ENCODE assay signal across 18 cellular contexts in genomic region chr14:23650506-23650905, GRCh38. TPM values are rescaled to one million over a fixed set of nuclear protein-coding genes. Genes with fewer than 3 reads are reported as not detected.
DNase-seq lines count a peak whose midpoint lies in the region; FAIRE-seq and TF ChIP-seq lines count a peak whose summit lies in the region.
"Had no signal": no experiment of that assay in that cellular context is flagged by ENCODE, and none has a peak within 500 bp of the region (broad histone marks: within the 10 kb centered on the region; RNA-seq: fewer than 3 reads in every experiment).

No MANE protein-coding gene starts in this region.

- H3K18ac ChIP-seq in H1 (ENCODE audit: extremely low read depth, low read length) (no peak overlapping the region), trophoblast cell (ENCODE audit: low read length) (peak overlapping the region; percentile 12)

- H3K4me1 ChIP-seq in H1 (replicated peaks in 1 of 4; ENCODE audit: control insufficient read depth in 3 of 4, insufficient read depth in 4 of 4, low read length in 3 of 4) (no peaks in the 10 kb centered on the region), trophoblast cell (ENCODE audit: control insufficient read depth in 1 of 2, insufficient read depth in 2 of 2, low read length in 2 of 2) (peaks cover 21 to 34% of the 10 kb centered on the region in 2 experiments)

- FAIRE-seq in H1 (lab: Jason Lieb, UNC), result no peak
- FAIRE-seq: GM12891, GM18507, H54 had no signal

- H4K91ac ChIP-seq in H1 (replicated peaks; ENCODE audit: insufficient read length, low read length) (no peak overlapping the region), trophoblast cell (ENCODE audit: low read depth, low read length) (peak overlapping the region; percentile 82)

- H2AK5ac ChIP-seq in H1 (ENCODE audit: low read depth, low read length) (peak overlapping the region; percentile 47; the same call in 1 of the 2 replicates), trophoblast cell (ENCODE audit: low read length) (no peak overlapping the region)

- peaks cover 1% of the 10 kb centered on the region; the same call in 1 of the 2 replicates for H3K23me2 ChIP-seq in H1 (ENCODE audit: low read depth, low read length)

- H3K79me2 ChIP-seq in H1 (ENCODE audit: control insufficient read depth in 1 of 2, insufficient read depth in 2 of 2, low read length in 2 of 2), result no peaks in the 10 kb centered on the region
- H3K79me2 ChIP-seq in trophoblast cell (ENCODE audit: control insufficient read depth, insufficient read depth, low read length, poor library complexity), result peaks cover 2% of the 10 kb centered on the region

- H4K8ac ChIP-seq in H1 (ENCODE audit: extremely low read depth, insufficient read depth, low read length), result no peak overlapping the region; the same call in 1 of the 2 replicates
- H4K8ac ChIP-seq in trophoblast cell (ENCODE audit: low read depth, low read length), result peak overlapping the region; percentile 12

- no peak overlapping the region for H3K23ac ChIP-seq in H1 (ENCODE audit: insufficient read length)
- H3K23ac ChIP-seq in trophoblast cell (ENCODE audit: low read length), result no peak overlapping the region

- H2BK5ac ChIP-seq in H1 (ENCODE audit: low read depth, low read length) (no peak overlapping the region), trophoblast cell (ENCODE audit: low read depth, low read length, poor library complexity) (peak overlapping the region; percentile 49)

- H4K20me1 ChIP-seq in H1 (replicated peaks in 1 of 2; ENCODE audit: control insufficient read depth in 1 of 2, insufficient read depth in 2 of 2, low read length in 2 of 2), result no peaks in the 10 kb centered on the region

- H3K4me3 ChIP-seq in H1 (ENCODE audit: extremely low read depth in 1 of 4, insufficient read depth in 2 of 4, low read depth in 3 of 4, low read length in 4 of 4) (no peak overlapping the region), trophoblast cell (ENCODE audit: low read depth, low read length) (no peak overlapping the region)
- H3K4me3 ChIP-seq: GM23338 had no signal

- H3K9me3 ChIP-seq in H1 (ENCODE audit: insufficient read depth in 2 of 2, low read depth in 1 of 2, low read length in 1 of 2) (peaks cover 4 to 7% of the 10 kb centered on the region in 2 experiments; a peak in 2 of 4 replicates), trophoblast cell (ENCODE audit: insufficient read depth, low read depth, low read length) (peaks cover 5% of the 10 kb centered on the region)

- POLR2A ChIA-PET in H1 (lab: Charles Lee; ENCODE audit: partially characterized antibody), result interaction anchor here (0.6 kb wide), 1 partner anchor 762 kb away, joined by 3 read pairs; no protein-coding TSS in a partner anchor

- peak; percentile 31 for DNase-seq in HT1080 (ENCODE audit: low read depth)
- no peak for DNase-seq in H1 (ENCODE audit: low read depth in 1 of 2, low spot score in 2 of 2)
- no peak for DNase-seq in trophoblast cell
- DNase-seq in effector CD4-positive, alpha-beta T cell, result no peak
- DNase-seq in mesenteric fat pad (ENCODE audit: low spot score), result no peak
- DNase-seq in iPS-NIHi11 (ENCODE audit: low spot score), result no peak
- DNase-seq: C1 segment of cervical spinal cord; Calu3; CD4-positive, alpha-beta memory T cell; COR-L47; DMS53; DMS79 treated with DMSO at 0.1 percent for 48 hours; GF-D8; HCEC 1CT had no signal

- CTCF ChIA-PET in H1 (lab: Charles Lee; ENCODE audit: partially characterized antibody), result interaction anchor here (2.2 to 4.1 kb wide), 2 partner anchors 15 to 18 kb away, joined by 8 to 29 read pairs; no protein-coding TSS in a partner anchor

- H3K4ac ChIP-seq in H1 (replicated peaks; ENCODE audit: insufficient read length, low read depth, low read length) (no peak overlapping the region), trophoblast cell (ENCODE audit: low read depth, low read length) (no peak overlapping the region)

- no peak overlapping the region for H2BK120ac ChIP-seq in H1 (replicated peaks; ENCODE audit: low read depth, low read length)
- peak overlapping the region; percentile 65 for H2BK120ac ChIP-seq in trophoblast cell (ENCODE audit: insufficient read depth, low read length, poor library complexity)

- TF ChIP-seq RAD21 in H1 (IDR thresholded peaks at IDR 0.05 in 1 of 2, conservative IDR thresholded peaks at IDR 0.05 in 1 of 2; ENCODE audit: low read depth in 2 of 2, low read length in 2 of 2), result no peak

- H3K9ac ChIP-seq in H1 (replicated peaks in 1 of 4; ENCODE audit: extremely low read depth in 1 of 4, low read depth in 3 of 4, low read length in 3 of 4) (no peak overlapping the region), trophoblast cell (ENCODE audit: low read length) (no peak overlapping the region)

- WGBS in H1 (ENCODE audit: extremely low coverage in 1 of 2, insufficient coverage in 1 of 2, insufficient read length in 1 of 2, insufficient replicate concordance in 2 of 2, low coverage in 1 of 2, low lambda C conversion rate in 2 of 2, missing lambda C conversion rate in 1 of 2), 2 experiments, result 74% methylated on average over 3 of the region's 3 CpGs; no CpG with 5 or more reads in 1 of the 2 experiments
- WGBS in trophoblast cell (ENCODE audit: extremely low coverage, insufficient coverage, insufficient read length), result no CpG with 5 or more reads among the region's 3 CpGs

- H4K12ac ChIP-seq in trophoblast cell (ENCODE audit: low read depth, low read length), result no peak overlapping the region

- peaks cover 0 to 3% (median 0%) of the 10 kb centered on the region in 4 experiments; a peak in 2 of 7 replicates for H3K27me3 ChIP-seq in H1 (replicated peaks in 1 of 4; ENCODE audit: control insufficient read depth in 3 of 4, extremely low read depth in 1 of 4, insufficient read depth in 3 of 4, low read length in 3 of 4)
- no peaks in the 10 kb centered on the region for H3K27me3 ChIP-seq in trophoblast cell (ENCODE audit: insufficient read depth, low read length)

- H3K4me2 ChIP-seq in H1 (ENCODE audit: insufficient read depth in 1 of 2, low read depth in 2 of 2, low read length in 2 of 2) (no peak overlapping the region), trophoblast cell (ENCODE audit: low read length) (no peak overlapping the region)
- H3K4me2 ChIP-seq: GM23338 had no signal

- no peak overlapping the region for H2BK12ac ChIP-seq in H1 (ENCODE audit: low read depth, low read length)
- H2BK12ac ChIP-seq in trophoblast cell (ENCODE audit: low read length), result peak overlapping the region; percentile 70

- TF ChIP-seq CTCF in H1 (IDR thresholded peaks at IDR 0.05; ENCODE audit: control extremely low read depth in 1 of 3, insufficient read depth in 1 of 3, low read depth in 1 of 3, low read length in 3 of 3), result no peak

- H3K36me3 ChIP-seq in H1 (ENCODE audit: control insufficient read depth in 2 of 4, insufficient read depth in 4 of 4, low read length in 3 of 4), result no peaks in the 10 kb centered on the region
- no peaks in the 10 kb centered on the region for H3K36me3 ChIP-seq in trophoblast cell (ENCODE audit: control insufficient read depth in 1 of 2, insufficient read depth in 2 of 2, low read length in 2 of 2)

- no peak for TF ChIP-seq POLR2A in H1 (IDR thresholded peaks at IDR 0.05; ENCODE audit: control extremely low read depth in 1 of 2, low read depth in 2 of 2, low read length in 2 of 2)

- no peaks in the 10 kb centered on the region for H3K79me1 ChIP-seq in H1 (ENCODE audit: low read depth, low read length)
- H3K79me1 ChIP-seq in trophoblast cell (ENCODE audit: low read length), result peaks cover 33% of the 10 kb centered on the region

- no peak overlapping the region for H3K27ac ChIP-seq in H1 (ENCODE audit: low read depth, low read length)
- peak overlapping the region; percentile 44 for H3K27ac ChIP-seq in trophoblast cell (ENCODE audit: low read depth, low read length)

- no peak overlapping the region for H2BK20ac ChIP-seq in H1 (ENCODE audit: low read length)

- no peak overlapping the region for H4K5ac ChIP-seq in H1 (ENCODE audit: insufficient read length, low read depth, low read length)

- no peak for TF ChIP-seq EP300 in H1 (IDR thresholded peaks at IDR 0.05; ENCODE audit: borderline replicate concordance in 1 of 2, low read depth in 2 of 2, low read length in 2 of 2)

- H3K56ac ChIP-seq in H1 (replicated peaks; ENCODE audit: insufficient read length, low read depth, low read length), result no peak overlapping the region

- H3K14ac ChIP-seq in H1 (ENCODE audit: insufficient read length) (no peak overlapping the region), trophoblast cell (ENCODE audit: low read length) (peak overlapping the region; percentile 67)

- H2AFZ ChIP-seq in H1 (ENCODE audit: low read length), result no peak overlapping the region
- H2AFZ ChIP-seq in trophoblast cell (ENCODE audit: insufficient read depth, low read length, poor library complexity), result no peak overlapping the region
- H2AFZ ChIP-seq: GM23338 had no signal

- H2BK15ac ChIP-seq in H1 (ENCODE audit: low read length), result no peak overlapping the region

TF ChIP-seq in H1, 55 proteins besides CTCF, POLR2A, EP300 and RAD21:
- TF ChIP-seq NRF1 (IDR thresholded peaks at IDR 0.05; ENCODE audit: low read depth, low read length) (no peak), RNF2 (IDR thresholded peaks at IDR 0.05; ENCODE audit: borderline replicate concordance, low read depth, low read length, missing control alignments, poor library complexity, severe bottlenecking) (no peak), MAFK (IDR thresholded peaks at IDR 0.05; ENCODE audit: low read depth, low read length) (no peak), BACH1 (IDR thresholded peaks at IDR 0.05; ENCODE audit: low read length) (no peak), YY1 (IDR thresholded peaks at IDR 0.05; ENCODE audit: low read depth, low read length) (no peak), CREB1 (IDR thresholded peaks at IDR 0.05) (no peak), GABPA (IDR thresholded peaks at IDR 0.05; ENCODE audit: borderline replicate concordance, insufficient read depth, low read length) (no peak), RXRA (IDR thresholded peaks at IDR 0.05; ENCODE audit: insufficient read depth, low read depth, low read length) (no peak), TCF12 (IDR thresholded peaks at IDR 0.05; ENCODE audit: low read depth, low read length) (no peak)

RNA-seq across cellular contexts. Expression of gene DHRS2, which starts 14.3 kb away (rescaled TPM):
- total RNA-seq in HT1080 (2014; rRNA removed; shearing (Covaris generic)), result 5,417 and 5,493 TPM in 2 replicates
- 2,744 and 2,821 TPM in 2 replicates for polyA plus RNA-seq in HT1080 (2015; cell fraction: cytosol; rRNA removed)
- 4,377 and 4,573 TPM in 2 replicates for polyA plus RNA-seq in HT1080 (2015; cell fraction: nucleus; rRNA removed)
- 0.44 and 1.1 TPM in 2 replicates for total RNA-seq in H1 (2021; fragmentation: NEBNext Ultra II Directional; extraction: Animal tissue kit (Norgen Biotek cat#: 25700))
- polyA plus RNA-seq in H1 (2011; rRNA removed), result 3.5 and 4.4 TPM in 2 replicates
- polyA plus RNA-seq in H1 (2011; cell fraction: cytosol; rRNA removed), result 6.2 TPM
- 5.7 TPM for polyA plus RNA-seq in H1 (2011; cell fraction: nucleus; rRNA removed)
- polyA plus RNA-seq in H1 (2012, experiment 1 of 2), result 0.91 to 2.7 TPM (median 1.8 TPM) in 4 replicates
- polyA plus RNA-seq in H1 (2012, experiment 2 of 2), result 0.72 TPM
- polyA plus RNA-seq in H1 (2013, experiment 1 of 2), result 1.5 TPM
- polyA plus RNA-seq in H1 (2013, experiment 2 of 2), result 1.2 TPM
- 4.0 and 4.9 TPM in 2 replicates for polyA minus RNA-seq in H1 (2011; rRNA and poly(A)+ RNA removed)
- 0.81 TPM for polyA minus RNA-seq in H1 (2011; cell fraction: cytosol; rRNA and poly(A)+ RNA removed)
- 7.5 TPM for polyA minus RNA-seq in H1 (2011; cell fraction: nucleus; rRNA and poly(A)+ RNA removed)
- polyA plus RNA-seq in trophoblast cell (2013), result 13.6 and 14.0 TPM in 2 replicates
- not detected for total RNA-seq in mesenteric fat pad
- total RNA-seq: CD4-positive, alpha-beta memory T cell had no signal
- polyA plus RNA-seq: CD4-positive, alpha-beta memory T cell had no signal

Comparison
In these comparisons a context has a peak if more than half of its experiments do, and no peak if none do; other contexts are left out.
1. RNA of gene DHRS2, which starts 14.3 kb away (total RNA-seq): 5,417 to 5,493 TPM in HT1080; 0.44 to 1.1 TPM in H1 and not detected in mesenteric fat pad (single experiment); every median in the first group is over 1,000 times any median in the second.